ENCODE assay signal across 17 cellular contexts in the genomic region with DNA sequence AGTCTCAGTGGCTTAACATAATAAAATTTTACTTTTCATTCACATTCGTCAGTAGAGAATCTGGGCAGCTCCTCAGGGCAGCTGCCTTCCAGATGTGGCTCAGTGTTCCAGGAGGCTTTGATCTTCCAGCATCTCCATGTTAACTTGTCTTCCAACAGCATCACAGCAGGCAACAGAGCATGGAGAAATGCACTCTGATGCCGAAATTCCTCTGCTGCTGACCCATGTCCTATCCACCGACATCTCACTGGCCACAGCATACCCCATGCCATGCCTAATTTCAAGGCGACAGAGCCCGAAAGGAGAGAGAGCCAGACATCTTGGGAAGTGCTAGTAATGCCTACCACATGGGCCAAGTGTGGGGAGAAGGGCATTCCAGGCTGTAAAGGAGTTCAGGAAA.
"Had no signal": no experiment of that assay in that cellular context is flagged by ENCODE, and none has a peak within 500 bp of the region (broad histone marks: within the 10 kb centered on the region; RNA-seq: fewer than 3 reads in every experiment).

No MANE protein-coding gene starts in this region.

- H3K9me3 ChIP-seq: left lung, tibial artery, uterus had no signal

- H3K27ac ChIP-seq: heart right ventricle, left lung, tibial artery, uterus had no signal

- H3K36me3 ChIP-seq: heart right ventricle, left lung, tibial artery, uterus had no signal

- ATAC-seq: activated CD4-positive, CD25-positive, alpha-beta regulatory T cell treated with anti-CD3 and anti-CD28 coated beads, Interleukin-2, amount 50 U/mL, for 24 hours; heart right ventricle; left lung; natural killer cell; right cardiac atrium; stimulated activated naive B cell treated with anti-CD40 and anti-IgM and Interleukin-4, amounts not matched to agents 10 μg/mL and 1 μg/mL and 100 μg/mL, for 72 hours; T-cell had no signal

- H3K4me3 ChIP-seq: heart right ventricle, left lung, skin epidermis, tibial artery, uterus had no signal

- H3K27me3 ChIP-seq: uterus had no signal

- DNase-seq: activated CD4-positive, alpha-beta T cell treated with anti-CD3 and anti-CD28 coated beads, Interleukin-2, amount 50 U/mL, for 4 hours; activated naive CD4-positive, alpha-beta T cell treated with anti-CD3 and anti-CD28 coated beads, Interleukin-2, amount 10 ng/mL, durations not matched to agents 7 days and 5 days; activated T-cell treated with anti-CD3 and anti-CD28 coated beads, Interleukin-2, amount 50 U/mL, for 1 hour; endodermal cell; heart right ventricle; left lung; natural killer cell; right cardiac atrium; stimulated activated CD4-positive, alpha-beta T cell treated with anti-CD3 and anti-CD28 coated beads, Interleukin-15, amount 100 ng/mL, for 24 hours; stimulated activated CD4-positive, alpha-beta T cell treated with anti-CD3 and anti-CD28 coated beads, Interleukin-4, amount 100 ng/mL, for 1 hour; stimulated activated naive B cell treated with anti-CD40 and anti-IgM and Interleukin-4, amounts not matched to agents 10 μg/mL and 1 μg/mL and 100 μg/mL, for 72 hours; T-cell; T-helper 9 cell; tibial artery; uterus had no signal

- H3K4me1 ChIP-seq: left lung, tibial artery, uterus had no signal
